Comparison of ENCODE assay signal across 22 cellular contexts in the genomic region with DNA sequence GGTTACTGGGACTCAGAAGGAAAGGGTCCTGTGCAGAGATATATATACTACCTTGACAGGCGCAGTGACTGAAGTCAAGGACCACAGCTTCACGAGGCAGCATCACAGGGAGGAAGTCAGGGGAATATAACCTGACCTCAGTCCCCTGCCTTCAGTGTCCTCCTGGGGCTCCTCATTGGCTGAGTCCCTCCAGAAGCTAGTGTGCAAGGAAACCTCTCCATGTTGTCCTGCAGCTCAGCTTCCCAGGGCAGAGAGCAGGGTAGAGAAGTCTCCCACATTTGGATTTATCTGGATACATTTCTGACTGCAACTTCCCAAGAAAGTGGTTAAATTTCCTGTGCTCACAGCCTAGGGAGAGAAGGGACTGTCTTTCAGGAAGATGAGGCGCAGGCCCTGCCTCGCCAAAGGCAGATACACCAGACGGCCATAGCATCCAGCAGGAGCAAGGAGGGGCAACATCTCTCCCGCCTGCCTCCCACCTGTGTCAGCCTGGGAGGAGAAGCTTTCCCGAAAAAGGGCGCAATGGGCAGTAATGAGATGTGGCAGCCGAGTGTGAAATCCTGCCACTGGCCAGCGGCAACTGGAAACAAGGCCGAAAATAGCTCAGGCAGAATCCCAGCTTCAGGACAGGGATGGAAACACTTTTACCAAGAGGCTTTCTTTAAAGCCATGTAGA. TPM values are rescaled to one million over a fixed set of nuclear protein-coding genes. Genes with fewer than 3 reads are reported as not detected.
DNase-seq lines count a peak whose midpoint lies in the region; ATAC-seq and TF ChIP-seq lines count a peak whose summit lies in the region.
"Had no signal": no experiment of that assay in that cellular context is flagged by ENCODE, and none has a peak within 500 bp of the region (broad histone marks: within the 10 kb centered on the region; RNA-seq: fewer than 3 reads in every experiment).

No MANE protein-coding gene starts in this region.

- intact Hi-C loops in left ventricle myocardium superior (cut with micrococcal nuclease): no loop called here

- peak; percentile 46 for DNase-seq in RPMI7951 (ENCODE audit: low read depth)
- DNase-seq in left ventricle myocardium superior: peak; percentile 36
- DNase-seq in osteoblast (ENCODE audit: insufficient read length, low spot score, missing footprints): no peak
- DNase-seq in HCEC 1CT: no peak
- no peak for DNase-seq in SIG-M5 (lab: John Stamatoyannopoulos, UW)
- no peak for DNase-seq in effector CD4-positive, alpha-beta T cell
- DNase-seq: activated CD4-positive, alpha-beta T cell treated with anti-CD3 and anti-CD28 coated beads for 36 hours; activated CD8-positive, alpha-beta memory T cell treated with anti-CD3 and anti-CD28 coated beads for 24 hours; activated naive CD4-positive, alpha-beta T cell treated with anti-CD3 and anti-CD28 coated beads for 36 hours; activated T-cell treated with anti-CD3 and anti-CD28 coated beads, Interleukin-2, amount 50 U/mL, for 4 hours; Calu3; KBM-7; NCI-H1694 treated with DMSO at 0.1 percent for 48 hours; NCI-H226; NCI-H748 treated with DMSO at 0.1 percent for 48 hours; OCI-M1; SHP77 treated with DMSO at 0.1 percent for 48 hours; stimulated activated naive CD8-positive, alpha-beta T cell treated with anti-CD3 and anti-CD28 coated beads, Interleukin-15, amount 100 ng/mL, for 72 hours had no signal

- no peaks in the 10 kb centered on the region for H4K20me1 ChIP-seq in BLaER1 treated with 17β-estradiol and CSF1 and Interleukin-3, amounts not matched to agents 10 nM and 100 nM
- H4K20me1 ChIP-seq in osteoblast (ENCODE audit: insufficient read depth, low read length): no peaks in the 10 kb centered on the region

- peak overlapping the region; percentile 67 for H2AFZ ChIP-seq in osteoblast (ENCODE audit: low read length)

- H3K79me2 ChIP-seq in osteoblast (ENCODE audit: insufficient read depth, low read length): no peaks in the 10 kb centered on the region

- H3K36me3 ChIP-seq in BLaER1 treated with 17β-estradiol and CSF1 and Interleukin-3, amounts not matched to agents 10 nM and 100 nM: no peaks in the 10 kb centered on the region
- H3K36me3 ChIP-seq in osteoblast (ENCODE audit: insufficient read depth, low read length): no peaks in the 10 kb centered on the region
- H3K36me3 ChIP-seq: HAP-1, tibial nerve had no signal

- peak; percentile 83 for ATAC-seq in left ventricle myocardium superior
- no peak for ATAC-seq in GM18907 (IDR thresholded peaks at IDR 0.05; ENCODE audit: unreplicated experiment)
- ATAC-seq: activated CD4-positive, alpha-beta T cell treated with anti-CD3 and anti-CD28 coated beads for 36 hours; activated T-cell treated with anti-CD3 and anti-CD28 coated beads, Interleukin-2, amount 50 U/mL, for 4 hours; stimulated activated naive CD8-positive, alpha-beta T cell treated with anti-CD3 and anti-CD28 coated beads, Interleukin-15, amount 100 ng/mL, for 72 hours had no signal

- no peaks in the 10 kb centered on the region for H3K27me3 ChIP-seq in BLaER1 treated with 17β-estradiol and CSF1 and Interleukin-3, amounts not matched to agents 10 nM and 100 nM
- H3K27me3 ChIP-seq in osteoblast (ENCODE audit: insufficient read depth, low read length): no peaks in the 10 kb centered on the region
- H3K27me3 ChIP-seq: tibial nerve had no signal

- no peak for TF ChIP-seq CTCF in osteoblast (IDR thresholded peaks at IDR 0.05; ENCODE audit: extremely low read depth, low read depth, low read length)

- no peaks in the 10 kb centered on the region for H3K9me3 ChIP-seq in BLaER1 treated with 17β-estradiol and CSF1 and Interleukin-3, amounts not matched to agents 10 nM and 100 nM (replicated peaks in 1 of 11)
- H3K9me3 ChIP-seq in osteoblast (ENCODE audit: low read depth, low read length): no peaks in the 10 kb centered on the region
- H3K9me3 ChIP-seq: HAP-1, tibial nerve had no signal

- H3K4me3 ChIP-seq in BLaER1 treated with 17β-estradiol and CSF1 and Interleukin-3, amounts not matched to agents 10 nM and 100 nM: no peak overlapping the region
- no peak overlapping the region for H3K4me3 ChIP-seq in osteoblast (ENCODE audit: insufficient read depth, low read length)
- H3K4me3 ChIP-seq: HAP-1, tibial nerve had no signal

- H3K4me2 ChIP-seq in BLaER1 treated with 17β-estradiol and CSF1 and Interleukin-3, amounts not matched to agents 10 nM and 100 nM: peak overlapping the region in 8 of 11 experiments; percentile 2 to 61 (median 27); a peak in 14 of 22 replicates
- no peak overlapping the region for H3K4me2 ChIP-seq in osteoblast (ENCODE audit: insufficient read depth, low read length)

- H3K4me1 ChIP-seq in BLaER1 treated with 17β-estradiol and CSF1 and Interleukin-3, amounts not matched to agents 10 nM and 100 nM: peaks cover 8 to 35% (median 18%) of the 10 kb centered on the region in 10 experiments; a peak in 19 of 20 replicates
- peaks cover 16% of the 10 kb centered on the region for H3K4me1 ChIP-seq in osteoblast (ENCODE audit: insufficient read depth, low read length)
- H3K4me1 ChIP-seq: HAP-1, tibial nerve had no signal

- H3K9ac ChIP-seq in BLaER1 treated with 17β-estradiol and CSF1 and Interleukin-3, amounts not matched to agents 10 nM and 100 nM: no peak overlapping the region; a peak in 1 of 22 replicates

- H3K27ac ChIP-seq in BLaER1 treated with 17β-estradiol and CSF1 and Interleukin-3, amounts not matched to agents 10 nM and 100 nM: no peak overlapping the region
- H3K27ac ChIP-seq in osteoblast (ENCODE audit: low read depth, low read length): no peak overlapping the region
- H3K27ac ChIP-seq: tibial nerve had no signal

RNA-seq across cellular contexts. Expression of a gene that starts 55.0 kb away (rescaled TPM):
- total RNA-seq in RPMI7951 (2014; rRNA removed; shearing (Covaris generic)): 194 and 270 TPM in 2 replicates
- total RNA-seq in left ventricle myocardium superior: 55.0 TPM
- 611 and 816 TPM in 2 replicates for total RNA-seq in osteoblast

Comparison
In these comparisons a context has a peak if more than half of its experiments do, and no peak if none do; other contexts are left out.
1. DNase-seq: peak in RPMI7951 (single experiment) and left ventricle myocardium superior (single experiment); none in osteoblast (single experiment), HCEC 1CT (single experiment), SIG-M5 (single experiment) and effector CD4-positive, alpha-beta T cell (single experiment).